In genomic region chr2:160111951-160112798, GRCh38 we compare ENCODE assay signal across 14 cellular contexts. TPM values are rescaled to one million over a fixed set of nuclear protein-coding genes. Genes with fewer than 3 reads are reported as not detected.
DNase-seq lines count a peak whose midpoint lies in the region; ATAC-seq and TF ChIP-seq lines count a peak whose summit lies in the region.
"Had no signal": no experiment of that assay in that cellular context is flagged by ENCODE, and none has a peak within 500 bp of the region (broad histone marks: within the 10 kb centered on the region; RNA-seq: fewer than 3 reads in every experiment).

No MANE protein-coding gene starts in this region.

- peak; percentile 67 for ATAC-seq in GM19397 (IDR thresholded peaks at IDR 0.05; ENCODE audit: unreplicated experiment)
- ATAC-seq in HG02759 (IDR thresholded peaks at IDR 0.05; ENCODE audit: unreplicated experiment) = peak; percentile 87
- peak; percentile 83 for ATAC-seq in HG03432 (IDR thresholded peaks at IDR 0.05; ENCODE audit: unreplicated experiment)
- ATAC-seq: gastroesophageal sphincter, left cardiac atrium had no signal

- no peak for TF ChIP-seq POLR2A in lower leg skin (IDR thresholded peaks at IDR 0.05)

- no peak for TF ChIP-seq CTCF in GM12864 (IDR thresholded peaks at IDR 0.05; ENCODE audit: low read depth, low read length, missing control alignments)
- TF ChIP-seq CTCF in lower leg skin (IDR thresholded peaks at IDR 0.05) = no peak

- intact Hi-C loops in lower leg skin (cut with DNase I; ENCODE audit: low total_unique reads) = no loop called here

- H3K36me3 Mint-ChIP-seq in activated naive CD4-positive, alpha-beta T cell treated with anti-CD3 and anti-CD28 coated beads, Interleukin-2, amount 10 ng/mL, durations not matched to agents 7 days and 5 days = no peaks in the 10 kb centered on the region
- H3K36me3 Mint-ChIP-seq: neural progenitor cell had no signal

- CTCF ChIA-PET in activated naive CD4-positive, alpha-beta T cell treated with anti-CD3 and anti-CD28 coated beads, Interleukin-2, amount 10 ng/mL, durations not matched to agents 7 days and 5 days (lab: Charles Lee) = interaction anchor here (0.6 to 5.1 kb wide), 6 partner anchors 90 to 882 kb away, joined by 3 to 44 read pairs (median 3); no protein-coding TSS in a partner anchor

- H3K27me3 Mint-ChIP-seq in activated naive CD4-positive, alpha-beta T cell treated with anti-CD3 and anti-CD28 coated beads, Interleukin-2, amount 10 ng/mL, durations not matched to agents 7 days and 5 days = no peaks in the 10 kb centered on the region

- no peak overlapping the region for H3K27ac Mint-ChIP-seq in activated naive CD4-positive, alpha-beta T cell treated with anti-CD3 and anti-CD28 coated beads, Interleukin-2, amount 10 ng/mL, durations not matched to agents 7 days and 5 days
- H3K27ac Mint-ChIP-seq: neural progenitor cell had no signal

- H3K4me3 Mint-ChIP-seq in activated naive CD4-positive, alpha-beta T cell treated with anti-CD3 and anti-CD28 coated beads, Interleukin-2, amount 10 ng/mL, durations not matched to agents 7 days and 5 days = no peak overlapping the region
- H3K4me3 Mint-ChIP-seq: neural progenitor cell had no signal

- H3K9me3 Mint-ChIP-seq in activated naive CD4-positive, alpha-beta T cell treated with anti-CD3 and anti-CD28 coated beads, Interleukin-2, amount 10 ng/mL, durations not matched to agents 7 days and 5 days = no peaks in the 10 kb centered on the region

- H3K4me3 ChIP-seq in GM12864 (ENCODE audit: low read depth, low read length) = no peak overlapping the region
- no peak overlapping the region for H3K4me3 ChIP-seq in lower leg skin (ENCODE audit: low read depth, poor library complexity, severe bottlenecking)
- H3K4me3 ChIP-seq: gastroesophageal sphincter, neural progenitor cell, PC-9, spleen had no signal

- DNase-seq in GM12864 (ENCODE audit: low read depth) (peak; percentile 15), Kasumi-1 (lab: John Stamatoyannopoulos, UW) (no peak), NCI-H510A (lab: John Stamatoyannopoulos, UW) (no peak), lower leg skin (ENCODE audit: low spot score in 2 of 2) (no peak)
- no peak for DNase-seq in activated naive CD4-positive, alpha-beta T cell treated with anti-CD3 and anti-CD28 coated beads, Interleukin-2, amount 10 ng/mL, durations not matched to agents 7 days and 5 days
- DNase-seq: left cardiac atrium, NCI-H2107, PC-9, spleen had no signal

- H3K4me1 Mint-ChIP-seq in activated naive CD4-positive, alpha-beta T cell treated with anti-CD3 and anti-CD28 coated beads, Interleukin-2, amount 10 ng/mL, durations not matched to agents 7 days and 5 days = no peaks in the 10 kb centered on the region
- H3K4me1 Mint-ChIP-seq: neural progenitor cell had no signal

- 72 to 75% methylated on average over 8 of the region's 8 CpGs for WGBS in lower leg skin, 2 donors

RNA-seq across cellular contexts. Expression of gene PLA2R1, which starts 49.8 kb away (rescaled TPM):
- 10 to 100 TPM; 18.3 to 52.0 (median 34.1) TPM for total RNA-seq in lower leg skin
